7 cellular contexts compared by ENCODE assay signal in genomic region chr10:89086801-89087513, GRCh38.
DNase-seq lines count a peak whose midpoint lies in the region; ATAC-seq and FAIRE-seq lines count a peak whose summit lies in the region.

No MANE protein-coding gene starts in this region.

- peak overlapping the region; percentile 36 for H3K4me3 Mint-ChIP-seq in T-helper 17 cell

- H3K4me1 Mint-ChIP-seq in T-helper 17 cell, result peaks cover 5% of the 10 kb centered on the region

- WGBS in small intestine, 3 donors, result 55 to 90% (median 80%) methylated on average over 13 of the region's 13 CpGs

- no peak overlapping the region for H3K4me3 ChIP-seq in HUES48 (ENCODE audit: low read depth, low read length)
- H3K4me3 ChIP-seq in small intestine (ENCODE audit: low read depth in 1 of 2, low read length in 2 of 2), result no peak overlapping the region

- ATAC-seq in T-helper 17 cell (peak; percentile 40), Right ventricle myocardium inferior (peak; percentile 96)

- FAIRE-seq in small intestine (lab: Jason Lieb, UNC), result no peak

- H3K9me3 ChIP-seq in HUES48 (ENCODE audit: control insufficient read depth, insufficient read depth, low read length), result no peaks in the 10 kb centered on the region
- H3K9me3 ChIP-seq in T-helper 17 cell (ENCODE audit: control insufficient read depth, low read length, poor library complexity, severe bottlenecking), result no peaks in the 10 kb centered on the region
- H3K9me3 ChIP-seq in small intestine (ENCODE audit: control insufficient read depth, low read depth), result no peaks in the 10 kb centered on the region

- intact Hi-C loops in Right ventricle myocardium inferior (cut with DNase I), result no loop called here

- no peaks in the 10 kb centered on the region for H3K27me3 ChIP-seq in HUES48 (ENCODE audit: control insufficient read depth, insufficient read depth, low read length)
- H3K27me3 ChIP-seq in small intestine (ENCODE audit: control insufficient read depth in 2 of 2, insufficient read depth in 2 of 2, low read length in 2 of 2), result no peaks in the 10 kb centered on the region

- peak overlapping the region; percentile 5; the same call in 1 of the 2 replicates for H3K9ac ChIP-seq in HUES48 (ENCODE audit: low read depth, low read length)

- H3K27me3 Mint-ChIP-seq in T-helper 17 cell, result peaks cover under 1% of the 10 kb centered on the region

- DNase-seq in T-helper 17 cell, result no peak
- peak; percentile 87 for DNase-seq in Right ventricle myocardium inferior (ENCODE audit: missing footprints)
- DNase-seq in small intestine, result peak; percentile 11
- DNase-seq in NCI-H446 treated with DMSO at 0.1 percent for 48 hours (lab: John Stamatoyannopoulos, UW), result no peak
- no peak for DNase-seq in activated gamma-delta T cell (lab: John Stamatoyannopoulos, UW)
- no peak for DNase-seq in COLO668 (lab: John Stamatoyannopoulos, UW; ENCODE audit: unreplicated experiment)

- H3K36me3 Mint-ChIP-seq in T-helper 17 cell (ENCODE audit: low read depth), result no peaks in the 10 kb centered on the region

- peaks cover 15% of the 10 kb centered on the region for H3K4me1 ChIP-seq in HUES48 (ENCODE audit: control insufficient read depth, insufficient read depth, low read length)
- H3K4me1 ChIP-seq in small intestine (ENCODE audit: control insufficient read depth in 2 of 2, insufficient read depth in 1 of 2, low read depth in 1 of 2, low read length in 1 of 2), result peaks cover 0 to 2% of the 10 kb centered on the region in 2 donors

- H3K27ac ChIP-seq in HUES48 (ENCODE audit: low read depth, low read length), result peak overlapping the region; percentile 88
- peak overlapping the region in 1 of 2 donors; percentile 79 for H3K27ac ChIP-seq in small intestine (ENCODE audit: low read depth in 1 of 2, low read length in 1 of 2)

- peak overlapping the region; percentile 39 for H3K27ac Mint-ChIP-seq in T-helper 17 cell

- H3K36me3 ChIP-seq in HUES48 (ENCODE audit: control insufficient read depth, insufficient read depth, low read length) (no peaks in the 10 kb centered on the region), small intestine (ENCODE audit: control insufficient read depth in 2 of 2, insufficient read depth in 2 of 2, low read length in 2 of 2) (no peaks in the 10 kb centered on the region)

Comparison
In these comparisons a context has a peak if more than half of its experiments do, and no peak if none do; other contexts are left out.
1. DNase-seq: peak in Right ventricle myocardium inferior (single experiment) and small intestine (single experiment); none in T-helper 17 cell (0 of 3), NCI-H446 treated with DMSO at 0.1 percent for 48 hours (single experiment), activated gamma-delta T cell (single experiment) and COLO668 (single experiment).